In genomic region chr2:68416081-68416675, GRCh38 we compare ENCODE assay signal across 26 cellular contexts. TPM values are rescaled to one million over a fixed set of nuclear protein-coding genes. Genes with fewer than 3 reads are reported as not detected.
A peak's percentile ranks its signal among the peaks of the same experiment; 100 is the strongest.
DNase-seq lines count a peak whose midpoint lies in the region; ATAC-seq and TF ChIP-seq lines count a peak whose summit lies in the region.
"Had no signal": no experiment of that assay in that cellular context is flagged by ENCODE, and none has a peak within 500 bp of the region (broad histone marks: within the 10 kb centered on the region; RNA-seq: fewer than 3 reads in every experiment).

No MANE protein-coding gene starts in this region.

- H3K27ac ChIP-seq in heart left ventricle (no peak overlapping the region), esophagus muscularis mucosa (replicated peaks in 1 of 4) (no peak overlapping the region), subcutaneous abdominal adipose tissue (ENCODE audit: low read depth, low read length) (peak overlapping the region; percentile 53)
- H3K27ac ChIP-seq: body of pancreas, epithelial cell of prostate, tibial artery, VCaP had no signal

- H3K9me3 Mint-ChIP-seq in activated CD4-positive, alpha-beta T cell treated with anti-CD3 and anti-CD28 coated beads for 36 hours (ENCODE audit: low read depth), result no peaks in the 10 kb centered on the region
- H3K9me3 Mint-ChIP-seq: activated T-cell treated with anti-CD3 and anti-CD28 coated beads, Interleukin-2, amount 50 U/mL, for 72 hours had no signal

- H3K27me3 Mint-ChIP-seq in activated CD4-positive, alpha-beta T cell treated with anti-CD3 and anti-CD28 coated beads for 36 hours, result no peaks in the 10 kb centered on the region
- H3K27me3 Mint-ChIP-seq: activated CD8-positive, alpha-beta memory T cell treated with anti-CD3 and anti-CD28 coated beads, Interleukin-2, amount 10 ng/mL, durations not matched to agents 7 days and 5 days; stimulated activated naive CD8-positive, alpha-beta T cell treated with anti-CD3 and anti-CD28 coated beads, Interleukin-15, amount 100 ng/mL, for 72 hours had no signal

- H3K4me3 ChIP-seq in heart left ventricle, result no peak overlapping the region
- no peak overlapping the region for H3K4me3 ChIP-seq in esophagus muscularis mucosa
- H3K4me3 ChIP-seq in subcutaneous abdominal adipose tissue (ENCODE audit: low read depth in 1 of 5, low read length in 5 of 5), result no peak overlapping the region
- H3K4me3 ChIP-seq: body of pancreas, tibial artery had no signal

- TF ChIP-seq POLR2A in heart left ventricle (IDR thresholded peaks at IDR 0.05) (no peak), esophagus muscularis mucosa (IDR thresholded peaks at IDR 0.05; ENCODE audit: low read depth) (no peak)

- peaks cover 0 to 24% (median 0%) of the 10 kb centered on the region in 12 donors for H3K4me1 ChIP-seq in heart left ventricle
- H3K4me1 ChIP-seq in esophagus muscularis mucosa, result no peaks in the 10 kb centered on the region
- H3K4me1 ChIP-seq in subcutaneous abdominal adipose tissue (ENCODE audit: control insufficient read depth in 5 of 5, insufficient read depth in 5 of 5, low read length in 5 of 5), result peaks cover 4 to 68% (median 63%) of the 10 kb centered on the region in 5 donors
- H3K4me1 ChIP-seq: BE2C, body of pancreas, tibial artery had no signal

- H3K4me1 Mint-ChIP-seq in activated CD4-positive, alpha-beta T cell treated with anti-CD3 and anti-CD28 coated beads for 36 hours, result peaks cover 5% of the 10 kb centered on the region

- TF ChIP-seq CTCF in heart left ventricle (IDR thresholded peaks at IDR 0.05), result no peak
- TF ChIP-seq CTCF in esophagus muscularis mucosa (IDR thresholded peaks at IDR 0.05), result no peak

- H3K36me3 Mint-ChIP-seq in activated CD4-positive, alpha-beta T cell treated with anti-CD3 and anti-CD28 coated beads for 36 hours (ENCODE audit: low read depth), result no peaks in the 10 kb centered on the region
- H3K36me3 Mint-ChIP-seq: activated CD8-positive, alpha-beta memory T cell treated with anti-CD3 and anti-CD28 coated beads, Interleukin-2, amount 10 ng/mL, durations not matched to agents 7 days and 5 days had no signal

- H3K36me3 ChIP-seq in heart left ventricle (no peaks in the 10 kb centered on the region), esophagus muscularis mucosa (no peaks in the 10 kb centered on the region), subcutaneous abdominal adipose tissue (ENCODE audit: control insufficient read depth in 5 of 5, insufficient read depth in 5 of 5, low read length in 5 of 5) (no peaks in the 10 kb centered on the region)
- H3K36me3 ChIP-seq: BE2C, tibial artery had no signal

- intact Hi-C loops in Right ventricle myocardium superior (cut with DNase I) (no loop called here), heart left ventricle (cut with DNase I) (no loop called here), esophagus muscularis mucosa (cut with DNase I) (no loop called here)
- intact Hi-C loops in activated CD4-positive, alpha-beta T cell treated with anti-CD3 and anti-CD28 coated beads for 36 hours (cut with DNase I, micrococcal nuclease), result no loop called here

- ATAC-seq in Right ventricle myocardium superior (ENCODE audit: poor library complexity) (peak; percentile 49), heart left ventricle (no peak)
- no peak for ATAC-seq in activated CD4-positive, alpha-beta T cell treated with anti-CD3 and anti-CD28 coated beads for 36 hours
- ATAC-seq: activated CD8-positive, alpha-beta memory T cell treated with anti-CD3 and anti-CD28 coated beads, Interleukin-2, amount 10 ng/mL, durations not matched to agents 7 days and 5 days; activated T-cell treated with anti-CD3 and anti-CD28 coated beads, Interleukin-2, amount 50 U/mL, for 72 hours; body of pancreas; PC-3; stimulated activated naive CD8-positive, alpha-beta T cell treated with anti-CD3 and anti-CD28 coated beads, Interleukin-15, amount 100 ng/mL, for 72 hours had no signal

- no peaks in the 10 kb centered on the region for H3K9me3 ChIP-seq in heart left ventricle
- no peaks in the 10 kb centered on the region for H3K9me3 ChIP-seq in esophagus muscularis mucosa
- no peaks in the 10 kb centered on the region for H3K9me3 ChIP-seq in subcutaneous abdominal adipose tissue (ENCODE audit: control insufficient read depth in 5 of 5, low read length in 5 of 5)
- H3K9me3 ChIP-seq: BE2C, body of pancreas, tibial artery had no signal

- CTCF ChIA-PET in activated CD4-positive, alpha-beta T cell treated with anti-CD3 and anti-CD28 coated beads for 36 hours (lab: Charles Lee), result interaction anchor here (0.9 to 1.6 kb wide), 3 partner anchors 12 to 362 kb away, joined by 3 to 4 read pairs (median 3); no protein-coding TSS in a partner anchor

- no peak overlapping the region for H3K27ac Mint-ChIP-seq in activated CD4-positive, alpha-beta T cell treated with anti-CD3 and anti-CD28 coated beads for 36 hours
- H3K27ac Mint-ChIP-seq: activated CD4-positive, alpha-beta T cell treated with anti-CD3 and anti-CD28 coated beads, Interleukin-2, amount 10 ng/mL, durations not matched to agents 24 days and 14 days; activated CD8-positive, alpha-beta memory T cell treated with anti-CD3 and anti-CD28 coated beads, Interleukin-2, amount 10 ng/mL, durations not matched to agents 7 days and 5 days; activated T-cell treated with anti-CD3 and anti-CD28 coated beads, Interleukin-2, amount 50 U/mL, for 72 hours; stimulated activated naive CD8-positive, alpha-beta T cell treated with anti-CD3 and anti-CD28 coated beads, Interleukin-15, amount 100 ng/mL, for 72 hours had no signal

- TF ChIP-seq EP300 in esophagus muscularis mucosa (IDR thresholded peaks at IDR 0.05), result no peak

- 96 to 98% (median 97%) methylated on average over 9 of the region's 9 CpGs for WGBS in heart left ventricle, 4 donors
- 89% methylated on average over 4 of the region's 9 CpGs for WGBS in esophagus muscularis mucosa

- DNase-seq in Right ventricle myocardium superior (no peak), heart left ventricle (no peak), NCI-H345 (lab: John Stamatoyannopoulos, UW) (peak; percentile 72), esophagus muscularis mucosa (ENCODE audit: extremely low spot score) (peak; percentile 81), NCI-H2227 treated with DMSO at 0.1 percent for 48 hours (lab: John Stamatoyannopoulos, UW) (no peak), A172 (ENCODE audit: low spot score) (no peak)
- no peak for DNase-seq in activated CD4-positive, alpha-beta T cell treated with anti-CD3 and anti-CD28 coated beads for 36 hours
- DNase-seq: activated CD4-positive, alpha-beta T cell treated with anti-CD3 and anti-CD28 coated beads, Interleukin-2, amount 10 ng/mL, durations not matched to agents 24 days and 14 days; activated CD8-positive, alpha-beta memory T cell treated with anti-CD3 and anti-CD28 coated beads, Interleukin-2, amount 10 ng/mL, durations not matched to agents 7 days and 5 days; activated naive CD4-positive, alpha-beta T cell treated with Interleukin-2 at 50 U/mL for 16 hours; activated T-cell treated with anti-CD3 and anti-CD28 coated beads, Interleukin-2, amount 50 U/mL, for 72 hours; BE2C; body of pancreas; effector CD4-positive, alpha-beta T cell; NCI-H1048; NCI-H2029 treated with DMSO at 0.1 percent for 48 hours; PC-3; stimulated activated CD4-positive, alpha-beta T cell treated with anti-CD3 and anti-CD28 coated beads, Interleukin-15, amount 100 ng/mL, for 24 hours; stimulated activated naive CD8-positive, alpha-beta T cell treated with anti-CD3 and anti-CD28 coated beads, Interleukin-15, amount 100 ng/mL, for 72 hours; tibial artery had no signal

- POLR2A ChIA-PET in activated CD4-positive, alpha-beta T cell treated with anti-CD3 and anti-CD28 coated beads for 36 hours (lab: Charles Lee), result no interaction called here

- no peak overlapping the region for H3K9ac ChIP-seq in subcutaneous abdominal adipose tissue (ENCODE audit: low read length in 5 of 5)

- no peak overlapping the region for H3K4me3 Mint-ChIP-seq in activated CD4-positive, alpha-beta T cell treated with anti-CD3 and anti-CD28 coated beads for 36 hours
- H3K4me3 Mint-ChIP-seq: activated CD4-positive, alpha-beta T cell treated with anti-CD3 and anti-CD28 coated beads, Interleukin-2, amount 10 ng/mL, durations not matched to agents 24 days and 14 days; activated CD8-positive, alpha-beta memory T cell treated with anti-CD3 and anti-CD28 coated beads, Interleukin-2, amount 10 ng/mL, durations not matched to agents 7 days and 5 days; activated T-cell treated with anti-CD3 and anti-CD28 coated beads, Interleukin-2, amount 50 U/mL, for 72 hours; stimulated activated naive CD8-positive, alpha-beta T cell treated with anti-CD3 and anti-CD28 coated beads, Interleukin-15, amount 100 ng/mL, for 72 hours had no signal

- H3K27me3 ChIP-seq in heart left ventricle (no peaks in the 10 kb centered on the region), esophagus muscularis mucosa (peaks cover 0 to 4% (median 0%) of the 10 kb centered on the region in 4 donors), subcutaneous abdominal adipose tissue (ENCODE audit: control insufficient read depth in 5 of 5, insufficient read depth in 4 of 5, low read length in 5 of 5) (no peaks in the 10 kb centered on the region)
- H3K27me3 ChIP-seq: BE2C, body of pancreas, tibial artery had no signal

RNA-seq across cellular contexts. Expression of gene FBXO48, which starts 50.9 kb away (rescaled TPM):
- 1.1 TPM for total RNA-seq in Right ventricle myocardium superior
- total RNA-seq in heart left ventricle, result 1 to 10 TPM in 6 of 9 donors, under 1 TPM in 3; 0.56 to 1.3 (median 1.1) TPM
- under 1 TPM; 0.42 to 0.46 TPM for polyA plus RNA-seq in heart left ventricle
- total RNA-seq in esophagus muscularis mucosa, result under 1 TPM; 0.33 to 0.83 (median 0.59) TPM
- 1 to 10 TPM; 2.0 to 2.4 TPM for total RNA-seq in activated CD4-positive, alpha-beta T cell treated with anti-CD3 and anti-CD28 coated beads for 36 hours
- total RNA-seq in A172 (2014; rRNA removed; shearing (Covaris generic)), result 0.43 and 0.67 TPM in 2 replicates

RNA-seq across cellular contexts. Expression of gene PLEK, which starts 51.1 kb away (rescaled TPM):
- 4.7 TPM for total RNA-seq in Right ventricle myocardium superior
- 10 to 100 TPM in 2 of 9 donors, 1 to 10 TPM in 7; 1.3 to 90.0 (median 3.4) TPM for total RNA-seq in heart left ventricle
- polyA plus RNA-seq in heart left ventricle, result 1 to 10 TPM; 1.4 to 1.5 TPM
- total RNA-seq in esophagus muscularis mucosa, result 10 to 100 TPM in 1 of 4 donors, 1 to 10 TPM in 3; 3.1 to 23.4 (median 6.0) TPM
- under 1 TPM; 0.60 to 0.89 TPM for total RNA-seq in activated CD4-positive, alpha-beta T cell treated with anti-CD3 and anti-CD28 coated beads for 36 hours
- total RNA-seq in A172 (2014; rRNA removed; shearing (Covaris generic)), result not detected in 2 replicates
- total RNA-seq: fibroblast of villous mesenchyme, LHCN-M2, NCI-H460, PC-3 had no signal

RNA-seq across cellular contexts. Expression of gene APLF, which starts 51.2 kb away (rescaled TPM):
- total RNA-seq in Right ventricle myocardium superior (4.0 TPM), heart left ventricle (1 to 10 TPM; 3.9 to 7.9 (median 5.4) TPM), esophagus muscularis mucosa (10 to 100 TPM in 3 of 4 donors, 1 to 10 TPM in 1; 7.6 to 12.1 (median 10.9) TPM)
- under 1 TPM; 0.64 to 0.65 TPM for polyA plus RNA-seq in heart left ventricle
- 1 to 10 TPM; 2.5 to 4.3 TPM for total RNA-seq in activated CD4-positive, alpha-beta T cell treated with anti-CD3 and anti-CD28 coated beads for 36 hours
- total RNA-seq in A172 (2014; rRNA removed; shearing (Covaris generic)), result 3.7 and 6.8 TPM in 2 replicates

Comparison
In these comparisons a context has a peak if more than half of its experiments do, and no peak if none do; other contexts are left out.
1. DNase-seq: peak in NCI-H345 (single experiment) and esophagus muscularis mucosa (single experiment); none in Right ventricle myocardium superior (single experiment), heart left ventricle (0 of 5), NCI-H2227 treated with DMSO at 0.1 percent for 48 hours (single experiment), activated CD4-positive, alpha-beta T cell treated with anti-CD3 and anti-CD28 coated beads for 36 hours (single experiment) and A172 (single experiment).